Comparison of ENCODE assay signal across 15 cellular contexts in genomic region chr4:78591404-78591803, GRCh38. TPM values are rescaled to one million over a fixed set of nuclear protein-coding genes. Genes with fewer than 3 reads are reported as not detected.
A peak's percentile ranks its signal among the peaks of the same experiment; 100 is the strongest.
DNase-seq lines count a peak whose midpoint lies in the region; ATAC-seq and TF ChIP-seq lines count a peak whose summit lies in the region.
"Had no signal": no experiment of that assay in that cellular context is flagged by ENCODE, and none has a peak within 500 bp of the region (broad histone marks: within the 10 kb centered on the region; RNA-seq: fewer than 3 reads in every experiment).

No MANE protein-coding gene starts in this region.

- H3K27ac ChIP-seq in breast epithelium (no peak overlapping the region), epithelial cell of prostate (peak overlapping the region; percentile 79), right atrium auricular region (peak overlapping the region; percentile 14 to 47), gastrocnemius medialis (peak overlapping the region; percentile 40 to 66 (median 52)), ovary (no peak overlapping the region)
- H3K27ac ChIP-seq: 22Rv1 had no signal

- in situ Hi-C loops in gastrocnemius medialis (cut with MboI; ENCODE audit: low sequenced_read_pairs in 4 of 4), result no loop called here

- peaks cover 59% of the 10 kb centered on the region for H3K36me3 Mint-ChIP-seq in MCF 10A (ENCODE audit: insufficient read depth, unreplicated experiment)

- POLR2A ChIA-PET in MCF 10A (lab: Yijun Ruan, JAX), result interaction anchor here (0.6 to 2.4 kb wide), 6 partner anchors 40 to 532 kb away, joined by 3 to 7 read pairs (median 4); partner anchors contain the start of genes ANXA3 and PAQR3

- no peak for TF ChIP-seq EP300 in ovary (IDR thresholded peaks at IDR 0.05)

- no TSS peak for BruUV-seq in MCF 10A (replicated peaks; lab: Mats Ljungman, UMichigan)

- no peaks in the 10 kb centered on the region for H3K27me3 Mint-ChIP-seq in MCF 10A (ENCODE audit: insufficient read depth, unreplicated experiment)

- no peaks in the 10 kb centered on the region for H3K9me3 ChIP-seq in breast epithelium
- no peaks in the 10 kb centered on the region for H3K9me3 ChIP-seq in right atrium auricular region
- H3K9me3 ChIP-seq in gastrocnemius medialis, result no peaks in the 10 kb centered on the region
- H3K9me3 ChIP-seq in ovary, result no peaks in the 10 kb centered on the region

- no peak for TF ChIP-seq CTCF in MCF 10A (IDR thresholded peaks at IDR 0.05; ENCODE audit: unreplicated experiment)
- no peak for TF ChIP-seq CTCF in breast epithelium (IDR thresholded peaks at IDR 0.05)
- TF ChIP-seq CTCF in right atrium auricular region (IDR thresholded peaks at IDR 0.05), result no peak
- no peak for TF ChIP-seq CTCF in gastrocnemius medialis (IDR thresholded peaks at IDR 0.05 in 4 of 5, conservative IDR thresholded peaks at IDR 0.05 in 1 of 5)
- TF ChIP-seq CTCF in ovary (IDR thresholded peaks at IDR 0.05), result no peak

- H3K27me3 ChIP-seq in breast epithelium, result no peaks in the 10 kb centered on the region
- H3K27me3 ChIP-seq in right atrium auricular region, result no peaks in the 10 kb centered on the region
- H3K27me3 ChIP-seq in gastrocnemius medialis, result no peaks in the 10 kb centered on the region
- no peaks in the 10 kb centered on the region for H3K27me3 ChIP-seq in ovary

- WGBS in ovary, 3 donors, result 5 to 17% (median 16%) methylated on average over 2 of the region's 2 CpGs

- ATAC-seq in gastrocnemius medialis, result peak in 1 of 2 donors; percentile 43
- ATAC-seq: PC-3 had no signal

- H3K9me3 Mint-ChIP-seq in MCF 10A (ENCODE audit: unreplicated experiment), result no peaks in the 10 kb centered on the region

- intact Hi-C loops in MCF 10A (cut with micrococcal nuclease), result no loop called here
- intact Hi-C loops in breast epithelium (cut with DNase I; ENCODE audit: low total_unique reads), result no loop called here
- intact Hi-C loops in gastrocnemius medialis (cut with DNase I; ENCODE audit: low total_unique reads), result no loop called here
- intact Hi-C loops in ovary (cut with DNase I), result no loop called here

- peaks cover 17% of the 10 kb centered on the region for H3K4me1 Mint-ChIP-seq in MCF 10A (ENCODE audit: insufficient read depth, unreplicated experiment)

- peak overlapping the region; percentile 54 for H3K27ac Mint-ChIP-seq in MCF 10A (ENCODE audit: low read depth, unreplicated experiment)

- CTCF ChIA-PET in MCF 10A (lab: Yijun Ruan, JAX), result interaction anchor here (0.5 to 1.7 kb wide), 4 partner anchors 9 to 631 kb away, joined by 3 to 9 read pairs (median 5); partner anchors contain the start of gene PAQR3

- H3K4me3 ChIP-seq in breast epithelium (no peak overlapping the region), right atrium auricular region (no peak overlapping the region), gastrocnemius medialis (no peak overlapping the region), ovary (no peak overlapping the region)

- no peaks in the 10 kb centered on the region for H3K36me3 ChIP-seq in breast epithelium
- peaks cover 6% of the 10 kb centered on the region for H3K36me3 ChIP-seq in right atrium auricular region
- H3K36me3 ChIP-seq in gastrocnemius medialis, result no peaks in the 10 kb centered on the region
- no peaks in the 10 kb centered on the region for H3K36me3 ChIP-seq in ovary

- no peak overlapping the region for H3K4me3 Mint-ChIP-seq in MCF 10A (ENCODE audit: unreplicated experiment)

- TF ChIP-seq POLR2A in breast epithelium (IDR thresholded peaks at IDR 0.05) (no peak), gastrocnemius medialis (IDR thresholded peaks at IDR 0.05) (no peak), ovary (IDR thresholded peaks at IDR 0.05) (no peak)

- no peak for DNase-seq in MCF 10A (ENCODE audit: unreplicated experiment)
- DNase-seq in breast epithelium (ENCODE audit: low spot score in 2 of 2), result no peak
- DNase-seq in epithelial cell of prostate (ENCODE audit: low read depth, low spot score), result no peak
- DNase-seq in right atrium auricular region (ENCODE audit: low spot score), result no peak
- no peak for DNase-seq in gastrocnemius medialis
- no peak for DNase-seq in ovary
- no peak for DNase-seq in activated T-cell treated with anti-CD3 and anti-CD28 coated beads, Interleukin-2, amount 50 U/mL, for 48 hours
- no peak for DNase-seq in DMS79 treated with DMSO at 0.1 percent for 48 hours (lab: John Stamatoyannopoulos, UW)
- DNase-seq: C1 segment of cervical spinal cord, H7, MM.1S, NCI-H1105 treated with DMSO at 0.1 percent for 48 hours, NCI-H187, PC-3 had no signal

- H3K4me1 ChIP-seq in breast epithelium, result no peaks in the 10 kb centered on the region
- peaks cover 0 to 11% of the 10 kb centered on the region in 2 donors for H3K4me1 ChIP-seq in right atrium auricular region
- peaks cover 3 to 24% of the 10 kb centered on the region in 2 donors for H3K4me1 ChIP-seq in gastrocnemius medialis
- peaks cover 4% of the 10 kb centered on the region for H3K4me1 ChIP-seq in ovary (ENCODE audit: insufficient read depth)

RNA-seq across cellular contexts. Expression of gene ANXA3, which starts 39.8 kb away (rescaled TPM):
- total RNA-seq in MCF 10A (2022), result 260 and 272 TPM in 2 replicates
- total RNA-seq in breast epithelium, result 100 to 1,000 TPM in 1 of 3 donors, 10 to 100 TPM in 2; 37.6 to 170 (median 95.7) TPM
- 10 to 100 TPM; 39.4 to 54.0 TPM for total RNA-seq in right atrium auricular region
- 10 to 100 TPM; 15.4 to 22.8 (median 17.7) TPM for total RNA-seq in gastrocnemius medialis
- total RNA-seq in ovary, result 10 to 100 TPM in 2 of 7 donors, 1 to 10 TPM in 5; 1.5 to 63.5 (median 8.1) TPM
- 10 to 100 TPM in 1 of 2 donors, 1 to 10 TPM in 1; 7.7 to 10.2 TPM for polyA plus RNA-seq in ovary

Comparison
In these comparisons a context has a peak if more than half of its experiments do, and no peak if none do; other contexts are left out.
1. H3K27ac ChIP-seq: peak in epithelial cell of prostate (single experiment), right atrium auricular region (2 of 2) and gastrocnemius medialis (4 of 4); none in breast epithelium (0 of 2) and ovary (0 of 2).